In the genomic region with DNA sequence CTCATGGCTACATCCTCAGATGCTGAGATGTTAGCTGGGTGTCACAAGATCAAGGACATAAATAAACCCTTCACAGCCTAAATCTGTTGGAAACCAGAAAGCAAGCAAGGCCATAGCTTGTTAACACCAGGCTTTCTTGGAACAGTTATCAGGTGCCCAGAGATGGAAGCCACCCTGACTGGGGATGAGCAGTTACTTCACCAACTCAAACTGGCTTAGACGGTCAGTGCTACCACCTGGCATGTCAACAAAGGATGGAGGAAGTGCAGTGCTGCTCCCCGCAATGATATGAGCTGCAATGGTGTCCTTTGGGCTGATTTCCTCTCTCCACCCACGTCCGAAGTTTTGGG, we compare ENCODE assay signal across 21 cellular contexts.
"Had no signal": no experiment of that assay in that cellular context is flagged by ENCODE, and none has a peak within 500 bp of the region (broad histone marks: within the 10 kb centered on the region; RNA-seq: fewer than 3 reads in every experiment).

No MANE protein-coding gene starts in this region.

- ATAC-seq: activated CD4-positive, CD25-positive, alpha-beta regulatory T cell treated with anti-CD3 and anti-CD28 coated beads, Interleukin-2, amount 50 U/mL, for 24 hours; activated CD8-positive, alpha-beta T cell treated with anti-CD3 and anti-CD28 coated beads for 36 hours; activated T-cell treated with anti-CD3 and anti-CD28 coated beads, Interleukin-2, amount 50 U/mL, for 72 hours; T-cell had no signal

- H3K27ac Mint-ChIP-seq: activated CD8-positive, alpha-beta T cell treated with anti-CD3 and anti-CD28 coated beads for 36 hours; activated T-cell treated with anti-CD3 and anti-CD28 coated beads, Interleukin-2, amount 50 U/mL, for 72 hours; activated T-helper 2 cell treated with anti-CD3 and anti-CD28 coated beads, Interferon-gamma antibody, Interleukin-2, Interleukin-4, amounts not matched to agents 10 μg/mL and 5 μg/mL and 100 μg/mL, durations not matched to agents 14 hours and 24 hours and 36 hours had no signal

- H3K4me3 ChIP-seq: breast epithelium, SK-N-MC had no signal

- H3K27me3 Mint-ChIP-seq: activated CD8-positive, alpha-beta T cell treated with anti-CD3 and anti-CD28 coated beads for 36 hours; T-cell had no signal

- H3K4me3 Mint-ChIP-seq: activated CD8-positive, alpha-beta T cell treated with anti-CD3 and anti-CD28 coated beads for 36 hours; activated T-cell treated with anti-CD3 and anti-CD28 coated beads, Interleukin-2, amount 50 U/mL, for 72 hours; T-cell had no signal

- H3K27ac ChIP-seq: breast epithelium, SK-N-MC had no signal

- H3K9me3 ChIP-seq: breast epithelium had no signal

- H3K36me3 ChIP-seq: breast epithelium had no signal

- DNase-seq: activated CD4-positive, alpha-beta T cell treated with anti-CD3 and anti-CD28 coated beads for 4 hours; activated CD8-positive, alpha-beta memory T cell treated with anti-CD3 and anti-CD28 coated beads, Interleukin-2, amount 50 U/mL, for 4 hours; activated CD8-positive, alpha-beta T cell treated with anti-CD3 and anti-CD28 coated beads for 36 hours; activated gamma-delta T cell treated with Interleukin-2 at 50 U/mL for 16 hours; activated naive CD4-positive, alpha-beta T cell treated with anti-CD3 and anti-CD28 coated beads, Interleukin-2, amount 50 U/mL, for 16 hours; activated T-cell treated with anti-CD3 and anti-CD28 coated beads, Interleukin-2, amount 50 U/mL, for 72 hours; aorta; Karpas-422; MM.1S; NCI-H1105; NCI-H1436; NCI-H1694 treated with DMSO at 0.1 percent for 48 hours; NCI-H2029 treated with DMSO at 0.1 percent for 48 hours; NCI-H345; NCI-H510A; NCI-H526 treated with DMSO at 0.1 percent for 48 hours; T-cell had no signal

- H3K27me3 ChIP-seq: breast epithelium had no signal

- H3K9me3 Mint-ChIP-seq: activated CD8-positive, alpha-beta T cell treated with anti-CD3 and anti-CD28 coated beads for 36 hours; activated T-cell treated with anti-CD3 and anti-CD28 coated beads, Interleukin-2, amount 50 U/mL, for 72 hours; activated T-helper 2 cell treated with anti-CD3 and anti-CD28 coated beads, Interferon-gamma antibody, Interleukin-2, Interleukin-4, amounts not matched to agents 10 μg/mL and 5 μg/mL and 100 μg/mL, durations not matched to agents 14 hours and 24 hours and 36 hours; T-cell had no signal

- H3K4me1 ChIP-seq: breast epithelium had no signal
